ENCODE assay signal across 32 cellular contexts in the genomic region with DNA sequence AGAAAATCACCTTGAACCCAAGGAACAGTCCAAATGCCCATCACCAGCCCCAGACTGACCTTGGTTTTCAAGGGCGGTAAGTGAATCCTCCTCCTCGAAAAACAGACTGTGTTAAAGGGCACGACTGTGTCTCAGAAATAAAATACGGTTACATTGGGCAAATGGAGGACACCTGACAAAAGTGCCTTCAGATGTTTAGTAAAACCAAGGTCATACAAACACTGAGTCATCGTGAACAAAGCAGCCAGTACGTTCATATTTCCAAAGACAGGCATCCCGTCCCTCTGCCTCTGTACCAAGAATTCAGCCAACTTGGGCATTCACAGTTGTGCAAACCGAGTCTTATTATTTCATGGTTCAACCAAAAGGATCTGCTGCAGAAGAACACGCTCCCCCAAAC. TPM values are rescaled to one million over a fixed set of nuclear protein-coding genes. Genes with fewer than 3 reads are reported as not detected.
A peak's percentile ranks its signal among the peaks of the same experiment; 100 is the strongest.
DNase-seq lines count a peak whose midpoint lies in the region; ATAC-seq and TF ChIP-seq lines count a peak whose summit lies in the region.
"Had no signal": no experiment of that assay in that cellular context is flagged by ENCODE, and none has a peak within 500 bp of the region (broad histone marks: within the 10 kb centered on the region; RNA-seq: fewer than 3 reads in every experiment).

No MANE protein-coding gene starts in this region.

- H3K4me3 ChIP-seq in left ventricle myocardium inferior (no peak overlapping the region), choroid plexus epithelial cell (ENCODE audit: low read depth, low read length) (no peak overlapping the region)
- H3K4me3 ChIP-seq: A549, hepatocyte, PC-9, prostate gland, stomach, tibial nerve had no signal

- no peaks in the 10 kb centered on the region for H3K9me3 Mint-ChIP-seq in mesothelial cell of epicardium
- H3K9me3 Mint-ChIP-seq: activated naive CD8-positive, alpha-beta T cell treated with anti-CD3 and anti-CD28 coated beads, Interleukin-2, amount 50 U/mL, for 24 hours; CD4-positive, alpha-beta memory T cell; HFFc6; naive B cell had no signal

- ATAC-seq in Right ventricle myocardium inferior (no peak), GM21360 (IDR thresholded peaks at IDR 0.05; ENCODE audit: unreplicated experiment) (no peak)
- ATAC-seq: A549; activated naive CD8-positive, alpha-beta T cell treated with anti-CD3 and anti-CD28 coated beads, Interleukin-2, amount 50 U/mL, for 24 hours; foreskin keratinocyte had no signal

- no peaks in the 10 kb centered on the region for H3K36me3 ChIP-seq in left ventricle myocardium inferior
- H3K36me3 ChIP-seq: brain microvascular endothelial cell, prostate gland, tibial nerve had no signal

- H3K4me3 Mint-ChIP-seq in mesothelial cell of epicardium, result no peak overlapping the region
- H3K4me3 Mint-ChIP-seq: activated naive CD8-positive, alpha-beta T cell treated with anti-CD3 and anti-CD28 coated beads, Interleukin-2, amount 50 U/mL, for 24 hours; CD4-positive, alpha-beta memory T cell; HFFc6; naive B cell had no signal

- H3K27ac ChIP-seq in left ventricle myocardium inferior (replicated peaks) (peak overlapping the region; percentile 55), substantia nigra (ENCODE audit: low read depth, low read length, poor library complexity, severe bottlenecking) (no peak overlapping the region)
- H3K27ac ChIP-seq: A549, brain microvascular endothelial cell, foreskin keratinocyte, hepatocyte, PC-9, prostate gland, stomach, tibial nerve had no signal

- DNase-seq in left ventricle myocardium inferior, result no peak
- no peak for DNase-seq in Right ventricle myocardium inferior (ENCODE audit: missing footprints)
- DNase-seq in choroid plexus epithelial cell (ENCODE audit: low read depth), result peak; percentile 47
- DNase-seq in mesothelial cell of epicardium (ENCODE audit: low spot score in 2 of 2, unreplicated experiment in 2 of 2), result no peak
- DNase-seq in substantia nigra (lab: John Stamatoyannopoulos, UW), result no peak
- DNase-seq in NCI-H187 treated with DMSO at 0.1 percent for 48 hours (lab: John Stamatoyannopoulos, UW), result no peak
- no peak for DNase-seq in NCI-H524 (lab: John Stamatoyannopoulos, UW)
- DNase-seq: activated CD4-positive, alpha-beta T cell treated with anti-CD3 and anti-CD28 coated beads for 48 hours; activated gamma-delta T cell treated with Interleukin-2 at 50 U/mL for 16 hours; activated naive CD8-positive, alpha-beta T cell treated with anti-CD3 and anti-CD28 coated beads, Interleukin-2, amount 50 U/mL, for 24 hours; activated T-cell treated with anti-CD3 and anti-CD28 coated beads, Interleukin-2, amount 50 U/mL, for 1 hour; AML-193; brain microvascular endothelial cell; CD4-positive, alpha-beta memory T cell; effector memory CD4-positive, alpha-beta T cell; erythroblast; foreskin keratinocyte; HFFc6; naive B cell; NCI-H510A; NK-92 treated with Interleukin-12 subunit alpha and Interleukin-12 subunit beta, amount 100 ng/mL, for 24 hours; PC-9; Right ventricle myocardium superior; small intestine; stimulated activated CD8-positive, alpha-beta memory T cell treated with anti-CD3 and anti-CD28 coated beads, Interleukin-4, amount 100 ng/mL, for 48 hours; stomach; T-helper 2 cell had no signal

- H3K27ac Mint-ChIP-seq in mesothelial cell of epicardium, result peak overlapping the region; percentile 9
- H3K27ac Mint-ChIP-seq: activated naive CD8-positive, alpha-beta T cell treated with anti-CD3 and anti-CD28 coated beads, Interleukin-2, amount 50 U/mL, for 24 hours; HFFc6 had no signal

- H3K4me1 ChIP-seq in left ventricle myocardium inferior, result peaks cover 90% of the 10 kb centered on the region
- H3K4me1 ChIP-seq: foreskin keratinocyte had no signal

- H3K9me3 ChIP-seq in left ventricle myocardium inferior (replicated peaks), result no peaks in the 10 kb centered on the region
- H3K9me3 ChIP-seq: A549, prostate gland, stomach, tibial nerve had no signal

- H3K27me3 Mint-ChIP-seq in mesothelial cell of epicardium (ENCODE audit: low read depth), result no peaks in the 10 kb centered on the region
- H3K27me3 Mint-ChIP-seq: activated naive CD8-positive, alpha-beta T cell treated with anti-CD3 and anti-CD28 coated beads, Interleukin-2, amount 50 U/mL, for 24 hours; CD4-positive, alpha-beta memory T cell; naive B cell had no signal

- intact Hi-C loops in left ventricle myocardium inferior (cut with micrococcal nuclease), result no loop called here
- intact Hi-C loops in Right ventricle myocardium inferior (cut with DNase I), result no loop called here

- no peaks in the 10 kb centered on the region for H3K27me3 ChIP-seq in left ventricle myocardium inferior (ENCODE audit: low read depth)
- H3K27me3 ChIP-seq: brain microvascular endothelial cell, foreskin keratinocyte, hepatocyte, stomach, tibial nerve had no signal

- no peaks in the 10 kb centered on the region for H3K36me3 Mint-ChIP-seq in mesothelial cell of epicardium

- no peak for TF ChIP-seq CTCF in left ventricle myocardium inferior (IDR thresholded peaks at IDR 0.05; ENCODE audit: borderline replicate concordance)
- no peak for TF ChIP-seq CTCF in choroid plexus epithelial cell (conservative IDR thresholded peaks at IDR 0.05; ENCODE audit: low read depth, low read length)
- no peak for TF ChIP-seq CTCF in mesothelial cell of epicardium (IDR thresholded peaks at IDR 0.05; ENCODE audit: unreplicated experiment)

- peaks cover 3% of the 10 kb centered on the region for H3K4me1 Mint-ChIP-seq in mesothelial cell of epicardium

RNA-seq across cellular contexts. Expression of a gene that starts 25.9 kb away (rescaled TPM):
- total RNA-seq in left ventricle myocardium inferior, result 120 TPM
- 127 TPM for total RNA-seq in Right ventricle myocardium inferior
- total RNA-seq in mesothelial cell of epicardium, result 114 to 124 TPM (median 120 TPM) in 3 replicates
